Comparison of ENCODE assay signal across 1 cellular context in genomic region chr15:80073197-80073596, GRCh38.
TF ChIP-seq lines count a peak whose summit lies in the region.

No MANE protein-coding gene starts in this region.

TF ChIP-seq in HCT116, 20 proteins besides CTCF, POLR2A, EP300 and RAD21 (continued from another document):
- TF ChIP-seq ZBTB33 (IDR thresholded peaks at IDR 0.05; ENCODE audit: extremely low read depth, insufficient replicate concordance, low read length), result no peak
- no peak for TF ChIP-seq CEBPB (IDR thresholded peaks at IDR 0.05; ENCODE audit: low read depth)
- TF ChIP-seq EZH2 (IDR thresholded peaks at IDR 0.05), result no peak
- TF ChIP-seq ZFX (IDR thresholded peaks at IDR 0.05), result no peak
- TF ChIP-seq POLR2AphosphoS5 (IDR thresholded peaks at IDR 0.05; ENCODE audit: low read depth, low read length), result no peak
- TF ChIP-seq SP1 (IDR thresholded peaks at IDR 0.05; ENCODE audit: low read depth), result no peak
- TF ChIP-seq SRF (IDR thresholded peaks at IDR 0.05; ENCODE audit: low read depth), result no peak
